Comparison of ENCODE assay signal across 8 cellular contexts in genomic region chr7:143836088-143836487, GRCh38.
DNase-seq lines count a peak whose midpoint lies in the region; ATAC-seq lines count a peak whose summit lies in the region.
"Not testable (repeated sequence)": the region's sequence is repeated elsewhere in the genome, so short reads cannot be mapped to it uniquely, and the experiment has no call there.

No MANE protein-coding gene starts in this region.

- H3K9me3 Mint-ChIP-seq in activated CD4-positive, alpha-beta memory T cell treated with anti-CD3 and anti-CD28 coated beads for 36 hours; effector memory CD8-positive, alpha-beta T cell; naive thymus-derived CD4-positive, alpha-beta T cell: not testable (repeated sequence)

- H3K27me3 ChIP-seq in naive thymus-derived CD4-positive, alpha-beta T cell (ENCODE audit: control insufficient read depth in 2 of 2, insufficient read depth in 2 of 2, low read length in 2 of 2); aorta (ENCODE audit: control insufficient read depth in 1 of 2, insufficient read depth in 2 of 2, low read length in 1 of 2): not testable (repeated sequence)

- not testable (repeated sequence) for H3K27ac ChIP-seq in naive thymus-derived CD4-positive, alpha-beta T cell (ENCODE audit: low read depth, low read length); aorta (ENCODE audit: low read depth in 1 of 2, low read length in 2 of 2)

- not testable (repeated sequence) for H3K36me3 Mint-ChIP-seq in activated CD4-positive, alpha-beta memory T cell treated with anti-CD3 and anti-CD28 coated beads for 36 hours; effector memory CD8-positive, alpha-beta T cell (ENCODE audit: insufficient read depth); naive thymus-derived CD4-positive, alpha-beta T cell

- CTCF ChIA-PET in activated CD4-positive, alpha-beta memory T cell treated with anti-CD3 and anti-CD28 coated beads for 36 hours (lab: Charles Lee); naive thymus-derived CD4-positive, alpha-beta T cell (lab: Charles Lee): not testable (repeated sequence)

- WGBS in aorta, 2 donors = no CpG with 5 or more reads among the region's 17 CpGs

- H3K4me3 Mint-ChIP-seq in activated CD4-positive, alpha-beta memory T cell treated with anti-CD3 and anti-CD28 coated beads for 36 hours = peak overlapping the region; percentile 73
- H3K4me3 Mint-ChIP-seq in effector memory CD8-positive, alpha-beta T cell = peak overlapping the region; percentile 62 to 80
- H3K4me3 Mint-ChIP-seq in naive thymus-derived CD4-positive, alpha-beta T cell = peak overlapping the region in 8 of 10 donors; percentile 58 to 90 (median 80)

- peak overlapping the region; percentile 37 for H3K4me3 ChIP-seq in naive thymus-derived CD4-positive, alpha-beta T cell (ENCODE audit: low read length)
- H3K4me3 ChIP-seq in aorta (ENCODE audit: low read length in 2 of 2) = not testable (repeated sequence)

- intact Hi-C loops in activated CD4-positive, alpha-beta memory T cell treated with anti-CD3 and anti-CD28 coated beads for 36 hours (cut with micrococcal nuclease); naive thymus-derived CD4-positive, alpha-beta T cell (cut with micrococcal nuclease); aorta (cut with DNase I): not testable (repeated sequence)

- not testable (repeated sequence) for H3K36me3 ChIP-seq in naive thymus-derived CD4-positive, alpha-beta T cell (ENCODE audit: control insufficient read depth in 2 of 3, insufficient read depth in 3 of 3, low read length in 3 of 3); aorta (ENCODE audit: control insufficient read depth in 1 of 2, insufficient read depth in 2 of 2, low read length in 1 of 2)

- not testable (repeated sequence) for H3K27me3 Mint-ChIP-seq in activated CD4-positive, alpha-beta memory T cell treated with anti-CD3 and anti-CD28 coated beads for 36 hours; effector memory CD8-positive, alpha-beta T cell; naive thymus-derived CD4-positive, alpha-beta T cell

- H3K4me1 Mint-ChIP-seq in activated CD4-positive, alpha-beta memory T cell treated with anti-CD3 and anti-CD28 coated beads for 36 hours (ENCODE audit: low read depth); effector memory CD8-positive, alpha-beta T cell (ENCODE audit: low read depth in 2 of 2); naive thymus-derived CD4-positive, alpha-beta T cell: not testable (repeated sequence)

- POLR2A ChIA-PET in activated CD4-positive, alpha-beta memory T cell treated with anti-CD3 and anti-CD28 coated beads for 36 hours (lab: Charles Lee); naive thymus-derived CD4-positive, alpha-beta T cell (lab: Charles Lee): not testable (repeated sequence)

- not testable (repeated sequence) for DNase-seq in activated CD4-positive, alpha-beta memory T cell treated with anti-CD3 and anti-CD28 coated beads for 36 hours; effector memory CD8-positive, alpha-beta T cell; naive thymus-derived CD4-positive, alpha-beta T cell; aorta

- H3K4me1 ChIP-seq in naive thymus-derived CD4-positive, alpha-beta T cell (ENCODE audit: control insufficient read depth in 2 of 2, insufficient read depth in 2 of 2, low read length in 2 of 2); aorta (ENCODE audit: control insufficient read depth in 1 of 2, insufficient read depth in 2 of 2, low read length in 2 of 2): not testable (repeated sequence)

- H3K9me3 ChIP-seq in naive thymus-derived CD4-positive, alpha-beta T cell (ENCODE audit: control insufficient read depth in 2 of 3, low read length in 3 of 3); aorta (ENCODE audit: control insufficient read depth, low read length): not testable (repeated sequence)

- peak overlapping the region; percentile 86 for H3K27ac Mint-ChIP-seq in activated CD4-positive, alpha-beta memory T cell treated with anti-CD3 and anti-CD28 coated beads for 36 hours
- peak overlapping the region; percentile 67 to 93 for H3K27ac Mint-ChIP-seq in effector memory CD8-positive, alpha-beta T cell
- H3K27ac Mint-ChIP-seq in naive thymus-derived CD4-positive, alpha-beta T cell = peak overlapping the region in 4 of 9 donors; percentile 64 to 96 (median 86)

- ATAC-seq in GM18858 (IDR thresholded peaks at IDR 0.05; ENCODE audit: unreplicated experiment) (peak; percentile 33), GM21423 (IDR thresholded peaks at IDR 0.05; ENCODE audit: unreplicated experiment) (peak; percentile 35), HG02852 (IDR thresholded peaks at IDR 0.05; ENCODE audit: unreplicated experiment) (peak; percentile 27), HG03439 (IDR thresholded peaks at IDR 0.05; ENCODE audit: unreplicated experiment) (peak; percentile 35), aorta (ENCODE audit: low FRiP score) (peak; percentile 30)
- peak; percentile 48 for ATAC-seq in effector memory CD8-positive, alpha-beta T cell (replicated peaks)
- ATAC-seq in naive thymus-derived CD4-positive, alpha-beta T cell = peak; percentile 45
